9 cellular contexts compared by ENCODE assay signal in the genomic region with DNA sequence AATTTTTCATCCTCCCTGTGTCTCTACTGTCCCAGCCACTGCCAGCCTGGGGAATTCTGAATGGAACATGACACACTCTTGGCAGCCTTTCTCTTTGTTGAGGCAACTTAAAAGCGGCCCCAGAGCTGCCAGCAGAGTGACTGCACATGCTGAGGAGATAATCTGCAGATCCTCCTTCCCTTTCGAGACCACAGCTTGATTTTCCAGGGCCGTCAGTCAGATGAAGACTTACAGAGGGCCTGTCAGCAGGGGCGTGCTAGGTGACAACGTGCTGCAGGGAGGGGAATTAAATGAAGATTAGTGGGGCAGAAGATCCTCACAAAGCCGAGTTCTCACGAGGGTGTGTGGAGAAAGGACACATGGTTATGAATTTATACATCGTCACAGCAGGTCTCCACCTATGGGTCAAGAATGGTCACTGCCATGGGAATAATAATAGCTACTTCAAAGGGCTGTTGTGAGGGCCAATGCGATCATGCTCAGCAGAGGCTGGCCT.
A peak's percentile ranks its signal among the peaks of the same experiment; 100 is the strongest.
DNase-seq lines count a peak whose midpoint lies in the region; ATAC-seq, FAIRE-seq and TF ChIP-seq lines count a peak whose summit lies in the region.
"Had no signal": no experiment of that assay in that cellular context is flagged by ENCODE, and none has a peak within 500 bp of the region (broad histone marks: within the 10 kb centered on the region; RNA-seq: fewer than 3 reads in every experiment).

No MANE protein-coding gene starts in this region.

- WGBS in K562 (ENCODE audit: insufficient coverage, low coverage, missing lambda C conversion rate) = 20% methylated on average over 9 of the region's 9 CpGs

- H3K27me3 Mint-ChIP-seq in CD8-positive, alpha-beta memory T cell = peaks cover 10 to 21% of the 10 kb centered on the region in 2 donors

- in situ Hi-C loops in K562 (cut with MboI) = no loop called here

- no peaks in the 10 kb centered on the region for H3K9me3 ChIP-seq in K562 (replicated peaks; ENCODE audit: control insufficient read depth, insufficient read depth, low read depth, low read length)
- H3K9me3 ChIP-seq in CD8-positive, alpha-beta memory T cell (ENCODE audit: low read length) = no peaks in the 10 kb centered on the region
- H3K9me3 ChIP-seq: tibial artery had no signal

- no peak overlapping the region for H3K27ac ChIP-seq in K562 (ENCODE audit: extremely low read depth, low read depth, low read length)
- H3K27ac ChIP-seq in CD8-positive, alpha-beta memory T cell (ENCODE audit: low read depth, low read length) = no peak overlapping the region
- H3K27ac ChIP-seq: tibial artery had no signal

- H3K9me3 Mint-ChIP-seq in CD8-positive, alpha-beta memory T cell = no peaks in the 10 kb centered on the region

- no peaks in the 10 kb centered on the region for H4K20me1 ChIP-seq in K562 (replicated peaks; ENCODE audit: control insufficient read depth, insufficient read depth, low read length)

- H3K4me1 ChIP-seq in K562 (replicated peaks in 1 of 2; ENCODE audit: control insufficient read depth in 2 of 2, insufficient read depth in 2 of 2, low read length in 2 of 2) = peaks cover 0 to 9% of the 10 kb centered on the region in 2 experiments; a peak in 1 of 5 replicates
- no peaks in the 10 kb centered on the region for H3K4me1 ChIP-seq in CD8-positive, alpha-beta memory T cell (ENCODE audit: insufficient read depth, low read length)

- no TSS peak for BruUV-seq in K562 (replicated peaks; lab: Mats Ljungman, UMichigan)

- H3K4me1 Mint-ChIP-seq in CD8-positive, alpha-beta memory T cell = no peaks in the 10 kb centered on the region

- CTCF ChIA-PET in K562 (lab: Yijun Ruan, JAX; ENCODE audit: low intra/inter-chr PET ratio) = interaction anchor here (0.6 kb wide), 1 partner anchor 330 kb away, joined by 3 read pairs; no protein-coding TSS in a partner anchor
- CTCF ChIA-PET in CD8-positive, alpha-beta memory T cell (lab: Charles Lee) = no interaction called here

- H3K27me3 ChIP-seq in K562 (ENCODE audit: control insufficient read depth in 2 of 2, insufficient read depth in 2 of 2, low read length in 2 of 2) = no peaks in the 10 kb centered on the region
- no peaks in the 10 kb centered on the region for H3K27me3 ChIP-seq in CD8-positive, alpha-beta memory T cell (ENCODE audit: insufficient read depth, low read length, poor library complexity, severe bottlenecking)
- H3K27me3 ChIP-seq: tibial artery had no signal

- peak overlapping the region; percentile 92 for H2AFZ ChIP-seq in K562 (ENCODE audit: low read depth, low read length)

- peak overlapping the region in 1 of 2 experiments; percentile 31; a peak in 2 of 4 replicates for H3K9ac ChIP-seq in K562 (ENCODE audit: insufficient read depth in 1 of 2, low read depth in 2 of 2, low read length in 2 of 2)

- TF ChIP-seq CTCF in K562 (IDR thresholded peaks at IDR 0.05 in 2 of 3, conservative IDR thresholded peaks at IDR 0.05 in 1 of 3; ENCODE audit: insufficient read depth in 2 of 3, low read depth in 1 of 3, low read length in 3 of 3) = peak; percentile 37 to 68 (median 49)

- ATAC-seq in K562 (peak; percentile 95), HG03108 (IDR thresholded peaks at IDR 0.05; ENCODE audit: unreplicated experiment) (no peak)

- POLR2A ChIA-PET in K562 (lab: Yijun Ruan, JAX) = interaction anchor here (0.6 to 1.1 kb wide), 4 partner anchors 10 to 323 kb away, joined by 3 to 4 read pairs (median 3); no protein-coding TSS in a partner anchor
- POLR2A ChIA-PET in CD8-positive, alpha-beta memory T cell (lab: Charles Lee) = no interaction called here

- H3K4me3 Mint-ChIP-seq in CD8-positive, alpha-beta memory T cell = no peak overlapping the region

- no peak for TF ChIP-seq EP300 in K562 (IDR thresholded peaks at IDR 0.05; ENCODE audit: low read length)

- intact Hi-C loops in K562 (cut with micrococcal nuclease) = no loop called here

- no peak overlapping the region for H3K4me3 ChIP-seq in K562
- H3K4me3 ChIP-seq in CD8-positive, alpha-beta memory T cell (ENCODE audit: low read length) = no peak overlapping the region
- H3K4me3 ChIP-seq: tibial artery had no signal

- peak in 1 of 2 experiments; percentile 33; a peak in 2 of 4 replicates for TF ChIP-seq RAD21 in K562 (CRISPR knock-in tag; conservative IDR thresholded peaks at IDR 0.05 in 1 of 2, IDR thresholded peaks at IDR 0.05 in 1 of 2)

- DNase-seq in COR-L47 (lab: John Stamatoyannopoulos, UW) = peak; percentile 2
- DNase-seq in LHCN-M2 (ENCODE audit: low read depth) = peak; percentile 63
- peak; percentile 28 to 60 (median 34) for DNase-seq in K562 (ENCODE audit: extremely low read depth in 1 of 4, low spot score in 3 of 4)
- peak; percentile 71 for DNase-seq in left kidney (ENCODE audit: low read depth, low spot score)
- DNase-seq in C1 segment of cervical spinal cord (lab: John Stamatoyannopoulos, UW) = no peak
- DNase-seq in CD8-positive, alpha-beta memory T cell = no peak
- no peak for DNase-seq in stimulated activated CD4-positive, alpha-beta T cell treated with anti-CD3 and anti-CD28 coated beads, Interleukin-4, amount 100 ng/mL, for 1 hour

- H3K27ac Mint-ChIP-seq in CD8-positive, alpha-beta memory T cell = no peak overlapping the region

- H3K36me3 ChIP-seq in K562 (ENCODE audit: control insufficient read depth, insufficient read depth, low read length) = no peaks in the 10 kb centered on the region
- no peaks in the 10 kb centered on the region for H3K36me3 ChIP-seq in CD8-positive, alpha-beta memory T cell (ENCODE audit: insufficient read depth, low read length)

- no peaks in the 10 kb centered on the region for H3K36me3 Mint-ChIP-seq in CD8-positive, alpha-beta memory T cell

- no peaks in the 10 kb centered on the region for H3K79me2 ChIP-seq in K562 (ENCODE audit: control insufficient read depth, insufficient read depth, low read length)

- FAIRE-seq in K562 (lab: Jason Lieb, UNC) = peak; percentile 80

- TF ChIP-seq POLR2A in K562 (conservative IDR thresholded peaks at IDR 0.05) = no peak

- H3K4me2 ChIP-seq in K562 (ENCODE audit: insufficient read depth, low read length) = peak overlapping the region; percentile 80

- no peaks in the 10 kb centered on the region for H3K9me1 ChIP-seq in K562 (ENCODE audit: control insufficient read depth, insufficient read depth, low read length)

TF ChIP-seq in K562, 482 proteins besides CTCF, POLR2A, EP300 and RAD21 (continues in another document):
- TF ChIP-seq ZFP36 (IDR thresholded peaks at IDR 0.05; ENCODE audit: low read depth, low read length, partially characterized antibody) = no peak

Comparison
In these comparisons a context has a peak if more than half of its experiments do, and no peak if none do; other contexts are left out.
1. DNase-seq: peak in COR-L47 (single experiment), LHCN-M2 (single experiment), K562 (4 of 4) and left kidney (single experiment); none in C1 segment of cervical spinal cord (0 of 14), CD8-positive, alpha-beta memory T cell (0 of 5) and stimulated activated CD4-positive, alpha-beta T cell treated with anti-CD3 and anti-CD28 coated beads, Interleukin-4, amount 100 ng/mL, for 1 hour (single experiment).